Comparison of ENCODE assay signal across 6 cellular contexts in the genomic region with DNA sequence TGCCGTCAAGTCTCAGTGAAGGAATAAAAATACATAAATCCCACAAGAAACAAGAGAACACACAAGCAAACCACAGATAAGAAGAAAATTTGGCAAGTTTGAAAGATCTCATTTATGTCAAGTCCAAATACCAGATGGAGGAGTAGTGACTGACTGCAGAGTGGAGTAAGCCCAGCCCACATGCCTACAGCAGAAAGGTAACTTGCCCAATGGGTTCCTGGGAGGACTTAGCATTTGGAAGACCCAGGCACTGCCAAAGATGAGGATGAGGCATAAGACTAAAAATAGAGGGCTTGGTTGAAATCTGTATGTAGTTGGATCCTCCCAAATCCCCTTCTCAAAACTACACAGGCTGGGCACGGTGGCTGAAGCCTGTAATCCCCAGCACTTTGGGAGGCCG.
"Had no signal": no experiment of that assay in that cellular context is flagged by ENCODE, and none has a peak within 500 bp of the region (broad histone marks: within the 10 kb centered on the region; RNA-seq: fewer than 3 reads in every experiment).

No MANE protein-coding gene starts in this region.

- H3K27ac Mint-ChIP-seq: H9 had no signal

- H3K27ac ChIP-seq: GM23248 had no signal

- H2AFZ ChIP-seq: GM23248 had no signal

- H3K4me3 ChIP-seq: GM23248, K562 had no signal

- ATAC-seq: K562 had no signal

- H3K9me3 Mint-ChIP-seq: H9 had no signal

- H3K4me3 Mint-ChIP-seq: H9 had no signal

- DNase-seq: GM23248, H9, HCEC 1CT, IMR-90, KG1 had no signal
